In the genomic region with DNA sequence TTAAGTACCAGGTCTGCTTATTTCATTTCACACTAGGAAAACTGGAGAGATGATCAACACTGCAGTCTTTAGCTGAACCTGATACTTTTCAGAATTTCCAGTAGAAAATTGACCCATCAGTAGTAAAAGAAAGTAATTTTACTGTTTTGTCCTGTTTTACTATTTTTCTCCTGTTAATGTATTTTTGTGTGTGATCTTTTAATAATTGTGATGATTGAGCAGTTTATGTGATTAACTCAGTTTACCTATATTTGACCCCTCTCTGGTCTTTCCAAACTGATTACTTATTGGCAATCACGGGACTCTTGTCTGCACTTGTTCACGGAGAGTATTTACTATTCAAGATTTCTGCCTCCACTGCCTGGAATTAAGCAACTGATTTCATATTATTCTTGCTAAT, we compare ENCODE assay signal across 1 cellular context.
TF ChIP-seq lines count a peak whose summit lies in the region.

No MANE protein-coding gene starts in this region.

TF ChIP-seq in WTC11, 78 proteins besides CTCF, POLR2A, EP300 and RAD21 (continued from another document):
- TF ChIP-seq, protein P1, sequence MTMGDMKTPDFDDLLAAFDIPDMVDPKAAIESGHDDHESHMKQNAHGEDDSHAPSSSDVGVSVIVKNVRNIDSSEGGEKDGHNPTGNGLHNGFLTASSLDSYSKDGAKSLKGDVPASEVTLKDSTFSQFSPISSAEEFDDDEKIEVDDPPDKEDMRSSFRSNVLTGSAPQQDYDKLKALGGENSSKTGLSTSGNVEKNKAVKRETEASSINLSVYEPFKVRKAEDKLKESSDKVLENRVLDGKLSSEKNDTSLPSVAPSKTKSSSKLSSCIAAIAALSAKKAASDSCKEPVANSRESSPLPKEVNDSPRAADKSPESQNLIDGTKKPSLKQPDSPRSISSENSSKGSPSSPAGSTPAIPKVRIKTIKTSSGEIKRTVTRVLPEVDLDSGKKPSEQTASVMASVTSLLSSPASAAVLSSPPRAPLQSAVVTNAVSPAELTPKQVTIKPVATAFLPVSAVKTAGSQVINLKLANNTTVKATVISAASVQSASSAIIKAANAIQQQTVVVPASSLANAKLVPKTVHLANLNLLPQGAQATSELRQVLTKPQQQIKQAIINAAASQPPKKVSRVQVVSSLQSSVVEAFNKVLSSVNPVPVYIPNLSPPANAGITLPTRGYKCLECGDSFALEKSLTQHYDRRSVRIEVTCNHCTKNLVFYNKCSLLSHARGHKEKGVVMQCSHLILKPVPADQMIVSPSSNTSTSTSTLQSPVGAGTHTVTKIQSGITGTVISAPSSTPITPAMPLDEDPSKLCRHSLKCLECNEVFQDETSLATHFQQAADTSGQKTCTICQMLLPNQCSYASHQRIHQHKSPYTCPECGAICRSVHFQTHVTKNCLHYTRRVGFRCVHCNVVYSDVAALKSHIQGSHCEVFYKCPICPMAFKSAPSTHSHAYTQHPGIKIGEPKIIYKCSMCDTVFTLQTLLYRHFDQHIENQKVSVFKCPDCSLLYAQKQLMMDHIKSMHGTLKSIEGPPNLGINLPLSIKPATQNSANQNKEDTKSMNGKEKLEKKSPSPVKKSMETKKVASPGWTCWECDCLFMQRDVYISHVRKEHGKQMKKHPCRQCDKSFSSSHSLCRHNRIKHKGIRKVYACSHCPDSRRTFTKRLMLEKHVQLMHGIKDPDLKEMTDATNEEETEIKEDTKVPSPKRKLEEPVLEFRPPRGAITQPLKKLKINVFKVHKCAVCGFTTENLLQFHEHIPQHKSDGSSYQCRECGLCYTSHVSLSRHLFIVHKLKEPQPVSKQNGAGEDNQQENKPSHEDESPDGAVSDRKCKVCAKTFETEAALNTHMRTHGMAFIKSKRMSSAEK (CRISPR knock-in tag; IDR thresholded peaks at IDR 0.05; ENCODE audit: borderline replicate concordance), result no peak
- TF ChIP-seq PRRX2 (CRISPR knock-in tag; IDR thresholded peaks at IDR 0.05), result no peak
TF ChIP-seq in WTC11: peak in this region for 0.
